19 cellular contexts compared by ENCODE assay signal in genomic region chr2:121149384-121149783, GRCh38.
DNase-seq lines count a peak whose midpoint lies in the region; ATAC-seq and TF ChIP-seq lines count a peak whose summit lies in the region.
"Had no signal": no experiment of that assay in that cellular context is flagged by ENCODE, and none has a peak within 500 bp of the region (broad histone marks: within the 10 kb centered on the region; RNA-seq: fewer than 3 reads in every experiment).

No MANE protein-coding gene starts in this region.

- DNase-seq in Right ventricle myocardium inferior (ENCODE audit: missing footprints) = no peak
- no peak for DNase-seq in right cardiac atrium
- peak; percentile 50 to 55 for DNase-seq in heart right ventricle
- peak; percentile 52 for DNase-seq in left ventricle myocardium superior
- DNase-seq in BE2C = no peak
- no peak for DNase-seq in activated T-cell treated with anti-CD3 and anti-CD28 coated beads, Interleukin-2, amount 50 U/mL, for 48 hours
- DNase-seq: CD4-positive, alpha-beta T cell; CD8-positive, alpha-beta memory T cell; DMS 273 treated with DMSO at 0.1 percent for 48 hours; DMS79; EL; GDM1; GOT3; HFFc6 had no signal

- H3K9me3 ChIP-seq in right cardiac atrium (ENCODE audit: control insufficient read depth, low read length) (no peaks in the 10 kb centered on the region), heart right ventricle (peaks cover 0 to 7% (median 0%) of the 10 kb centered on the region in 11 donors), BE2C (no peaks in the 10 kb centered on the region)
- H3K9me3 ChIP-seq: BLaER1 treated with 17β-estradiol and CSF1 and Interleukin-3, amounts not matched to agents 10 nM and 100 nM; HAP-1 had no signal

- intact Hi-C loops in Right ventricle myocardium inferior (cut with DNase I) = no loop called here
- intact Hi-C loops in right cardiac atrium (cut with DNase I) = no loop called here
- intact Hi-C loops in heart right ventricle (cut with DNase I) = no loop called here
- intact Hi-C loops in left ventricle myocardium superior (cut with micrococcal nuclease) = no loop called here

- peaks cover 4% of the 10 kb centered on the region for H3K4me1 ChIP-seq in right cardiac atrium (ENCODE audit: control insufficient read depth, insufficient read depth, low read length)
- peaks cover 0 to 23% (median 6%) of the 10 kb centered on the region in 9 donors for H3K4me1 ChIP-seq in heart right ventricle
- H3K4me1 ChIP-seq in BE2C = no peaks in the 10 kb centered on the region
- H3K4me1 ChIP-seq: BLaER1 treated with 17β-estradiol and CSF1 and Interleukin-3, amounts not matched to agents 10 nM and 100 nM; HAP-1 had no signal

- H3K27ac ChIP-seq in right cardiac atrium (ENCODE audit: low read length) (no peak overlapping the region), heart right ventricle (peak overlapping the region in 1 of 10 donors; percentile 50)
- H3K27ac ChIP-seq: 22Rv1; BLaER1 treated with 17β-estradiol and CSF1 and Interleukin-3, amounts not matched to agents 10 nM and 100 nM had no signal

- no peak overlapping the region for H3K4me3 ChIP-seq in right cardiac atrium (ENCODE audit: low read length)
- H3K4me3 ChIP-seq in heart right ventricle = no peak overlapping the region
- H3K4me3 ChIP-seq in BE2C (ENCODE audit: low read depth, low read length) = no peak overlapping the region
- H3K4me3 ChIP-seq: BLaER1 treated with 17β-estradiol and CSF1 and Interleukin-3, amounts not matched to agents 10 nM and 100 nM; GM12878; HAP-1 had no signal

- TF ChIP-seq CTCF in heart right ventricle (IDR thresholded peaks at IDR 0.05) (no peak), BE2C (IDR thresholded peaks at IDR 0.05; ENCODE audit: low read depth, low read length) (no peak)

- ATAC-seq in Right ventricle myocardium inferior (peak; percentile 49), right cardiac atrium (no peak), heart right ventricle (peak; percentile 45 to 90 (median 68)), left ventricle myocardium superior (peak; percentile 66), GM18909 (IDR thresholded peaks at IDR 0.05; ENCODE audit: poor library complexity, unreplicated experiment) (no peak)
- ATAC-seq: GM12878 had no signal

- H3K27me3 ChIP-seq in right cardiac atrium (ENCODE audit: control insufficient read depth, insufficient read depth) = no peaks in the 10 kb centered on the region
- no peaks in the 10 kb centered on the region for H3K27me3 ChIP-seq in heart right ventricle
- no peaks in the 10 kb centered on the region for H3K27me3 ChIP-seq in BE2C
- H3K27me3 ChIP-seq: BLaER1 treated with 17β-estradiol and CSF1 and Interleukin-3, amounts not matched to agents 10 nM and 100 nM had no signal

- H3K36me3 ChIP-seq in heart right ventricle (no peaks in the 10 kb centered on the region), BE2C (no peaks in the 10 kb centered on the region)
- H3K36me3 ChIP-seq: BLaER1 treated with 17β-estradiol and CSF1 and Interleukin-3, amounts not matched to agents 10 nM and 100 nM; HAP-1 had no signal

- 58% methylated on average over 4 of the region's 4 CpGs for WGBS in right cardiac atrium
- 64 to 77% methylated on average over 4 of the region's 4 CpGs for WGBS in heart right ventricle, 2 donors

Comparison
In these comparisons a context has a peak if more than half of its experiments do, and no peak if none do; other contexts are left out.
1. ATAC-seq: peak in Right ventricle myocardium inferior (single experiment), heart right ventricle (8 of 8) and left ventricle myocardium superior (single experiment); none in right cardiac atrium (0 of 2) and GM18909 (single experiment).
2. DNase-seq: peak in heart right ventricle (2 of 2) and left ventricle myocardium superior (single experiment); none in Right ventricle myocardium inferior (single experiment), right cardiac atrium (0 of 3), BE2C (single experiment) and activated T-cell treated with anti-CD3 and anti-CD28 coated beads, Interleukin-2, amount 50 U/mL, for 48 hours (0 of 2).